Comparison of ENCODE assay signal across 8 cellular contexts in genomic region chr2:20411361-20411894, GRCh38. TPM values are rescaled to one million over a fixed set of nuclear protein-coding genes. Genes with fewer than 3 reads are reported as not detected.
DNase-seq lines count a peak whose midpoint lies in the region; ATAC-seq and TF ChIP-seq lines count a peak whose summit lies in the region.

No MANE protein-coding gene starts in this region.

- peak; percentile 100 for ATAC-seq in GM18870 (IDR thresholded peaks at IDR 0.05; ENCODE audit: unreplicated experiment)
- ATAC-seq in HG03066 (IDR thresholded peaks at IDR 0.05; ENCODE audit: low read depth, unreplicated experiment): peak; percentile 99

- POLR2A ChIA-PET in BJ (lab: Charles Lee): interaction anchor here (0.5 kb wide), 1 partner anchor 33 kb away, joined by 3 read pairs; no protein-coding TSS in a partner anchor
- POLR2A ChIA-PET in activated CD4-positive, alpha-beta memory T cell treated with anti-CD3 and anti-CD28 coated beads for 36 hours (lab: Charles Lee): no interaction called here

- no peaks in the 10 kb centered on the region for H3K36me3 ChIP-seq in BJ (ENCODE audit: control insufficient read depth, insufficient read depth, low read length)
- no peaks in the 10 kb centered on the region for H3K36me3 ChIP-seq in effector memory CD4-positive, alpha-beta T cell (ENCODE audit: control insufficient read depth, insufficient read depth, low read length)

- no peaks in the 10 kb centered on the region for H3K9me3 ChIP-seq in effector memory CD4-positive, alpha-beta T cell (ENCODE audit: control insufficient read depth, low read length)

- peaks cover 25% of the 10 kb centered on the region for H3K9me3 Mint-ChIP-seq in activated CD4-positive, alpha-beta memory T cell treated with anti-CD3 and anti-CD28 coated beads for 36 hours

- intact Hi-C loops in activated CD4-positive, alpha-beta memory T cell treated with anti-CD3 and anti-CD28 coated beads for 36 hours (cut with micrococcal nuclease): loop anchor here (1.0 kb wide), 1 partner anchor 240 kb away; the partner anchor contains the start of gene HS1BP3

- H3K27ac ChIP-seq in effector memory CD4-positive, alpha-beta T cell (ENCODE audit: insufficient read depth, low read length, poor library complexity, severe bottlenecking): no peak overlapping the region

- CTCF ChIA-PET in BJ (lab: Yijun Ruan, JAX): interaction anchor here (0.6 to 15.6 kb wide), 29 partner anchors 8 to 239 kb away, joined by 3 to 138 read pairs (median 5); partner anchors contain the start of genes HS1BP3 and RHOB
- CTCF ChIA-PET in activated CD4-positive, alpha-beta memory T cell treated with anti-CD3 and anti-CD28 coated beads for 36 hours (lab: Charles Lee): interaction anchor here (0.7 to 6.0 kb wide), 47 partner anchors 8 to 287 kb away, joined by 3 to 126 read pairs (median 5); partner anchors contain the start of genes HS1BP3, RHOB and SDC1

- H3K4me1 Mint-ChIP-seq in activated CD4-positive, alpha-beta memory T cell treated with anti-CD3 and anti-CD28 coated beads for 36 hours (ENCODE audit: low read depth): no peaks in the 10 kb centered on the region

- H3K4me1 ChIP-seq in effector memory CD4-positive, alpha-beta T cell (ENCODE audit: control insufficient read depth, insufficient read depth, low read length, poor library complexity, severe bottlenecking): no peaks in the 10 kb centered on the region

- H3K27me3 Mint-ChIP-seq in activated CD4-positive, alpha-beta memory T cell treated with anti-CD3 and anti-CD28 coated beads for 36 hours: no peaks in the 10 kb centered on the region

- no peak overlapping the region for H3K4me3 Mint-ChIP-seq in activated CD4-positive, alpha-beta memory T cell treated with anti-CD3 and anti-CD28 coated beads for 36 hours

- TF ChIP-seq CTCF in BJ (IDR thresholded peaks at IDR 0.05; ENCODE audit: insufficient read depth, low read depth, low read length): peak; percentile 93

- no peak overlapping the region for H3K4me3 ChIP-seq in BJ (ENCODE audit: low read depth, low read length)
- no peak overlapping the region for H3K4me3 ChIP-seq in effector memory CD4-positive, alpha-beta T cell (ENCODE audit: insufficient read depth, low read depth, low read length, poor library complexity, severe bottlenecking)

- H3K27ac Mint-ChIP-seq in activated CD4-positive, alpha-beta memory T cell treated with anti-CD3 and anti-CD28 coated beads for 36 hours: no peak overlapping the region

- peaks cover 13% of the 10 kb centered on the region for H3K27me3 ChIP-seq in BJ (ENCODE audit: control insufficient read depth, insufficient read depth, low read length)
- H3K27me3 ChIP-seq in effector memory CD4-positive, alpha-beta T cell (replicated peaks; ENCODE audit: control insufficient read depth, insufficient read depth, low read length, poor library complexity, severe bottlenecking): no peaks in the 10 kb centered on the region

- peaks cover 9% of the 10 kb centered on the region for H3K36me3 Mint-ChIP-seq in activated CD4-positive, alpha-beta memory T cell treated with anti-CD3 and anti-CD28 coated beads for 36 hours

- DNase-seq in BJ (ENCODE audit: low read depth) (no peak), NCI-H748 (lab: John Stamatoyannopoulos, UW; ENCODE audit: unreplicated experiment) (peak; percentile 69), mesenteric fat pad (ENCODE audit: low spot score) (peak; percentile 89)
- DNase-seq in activated CD4-positive, alpha-beta memory T cell treated with anti-CD3 and anti-CD28 coated beads for 36 hours: peak; percentile 83
- peak; percentile 33 to 46 (median 42) for DNase-seq in effector memory CD4-positive, alpha-beta T cell
- DNase-seq in stimulated activated CD8-positive, alpha-beta memory T cell treated with anti-CD3 and anti-CD28 coated beads, Interleukin-4, amount 100 ng/mL, for 24 hours (ENCODE audit: low read depth): peak; percentile 54

RNA-seq across cellular contexts. Expression of gene RHOB, which starts 35.4 kb away (rescaled TPM):
- polyA plus RNA-seq in BJ (2011; rRNA removed): 76.7 and 87.2 TPM in 2 replicates
- 30.6 and 34.1 TPM in 2 replicates for polyA minus RNA-seq in BJ (2011; rRNA and poly(A)+ RNA removed)
- 10 to 100 TPM; 31.6 to 33.6 TPM for total RNA-seq in activated CD4-positive, alpha-beta memory T cell treated with anti-CD3 and anti-CD28 coated beads for 36 hours
- total RNA-seq in mesenteric fat pad: 677 TPM

Comparison
In these comparisons a context has a peak if more than half of its experiments do, and no peak if none do; other contexts are left out.
1. RNA of gene RHOB, which starts 35.4 kb away (total RNA-seq): 677 TPM in mesenteric fat pad (single experiment); 31.6 to 33.6 TPM in activated CD4-positive, alpha-beta memory T cell treated with anti-CD3 and anti-CD28 coated beads for 36 hours; every median in the first group is over 10 times any median in the second.